Comparison of ENCODE assay signal across 14 cellular contexts in genomic region chr6:2450546-2450945, GRCh38.
DNase-seq lines count a peak whose midpoint lies in the region; ATAC-seq and TF ChIP-seq lines count a peak whose summit lies in the region.
"Had no signal": no experiment of that assay in that cellular context is flagged by ENCODE, and none has a peak within 500 bp of the region (broad histone marks: within the 10 kb centered on the region; RNA-seq: fewer than 3 reads in every experiment).

No MANE protein-coding gene starts in this region.

- H3K4me3 ChIP-seq in Peyer's patch, result no peak overlapping the region
- no peak overlapping the region for H3K4me3 ChIP-seq in hepatocyte
- H3K4me3 ChIP-seq: esophagus muscularis mucosa had no signal

- H3K27me3 ChIP-seq in Peyer's patch (no peaks in the 10 kb centered on the region), hepatocyte (no peaks in the 10 kb centered on the region)
- no peaks in the 10 kb centered on the region for H3K27me3 ChIP-seq in CD4-positive, alpha-beta T cell (ENCODE audit: control insufficient read depth, insufficient read depth, low read length)
- H3K27me3 ChIP-seq: esophagus muscularis mucosa had no signal

- no peak overlapping the region for H3K27ac Mint-ChIP-seq in CD4-positive, alpha-beta T cell
- H3K27ac Mint-ChIP-seq: activated CD4-positive, alpha-beta T cell treated with anti-CD3 and anti-CD28 coated beads, Interleukin-2, amount 10 ng/mL, durations not matched to agents 24 days and 14 days had no signal

- H3K27ac ChIP-seq in Peyer's patch, result no peak overlapping the region
- H3K27ac ChIP-seq in hepatocyte, result no peak overlapping the region
- no peak overlapping the region for H3K27ac ChIP-seq in CD4-positive, alpha-beta T cell (ENCODE audit: low read depth, low read length)
- H3K27ac ChIP-seq: esophagus muscularis mucosa, HL-60 had no signal

- intact Hi-C loops in CD4-positive, alpha-beta T cell (cut with DNase I, micrococcal nuclease), result no loop called here

- H3K79me2 ChIP-seq in hepatocyte, result no peaks in the 10 kb centered on the region

- H3K4me1 Mint-ChIP-seq in CD4-positive, alpha-beta T cell (ENCODE audit: low read depth), result no peaks in the 10 kb centered on the region

- peaks cover 4% of the 10 kb centered on the region for H3K27me3 Mint-ChIP-seq in CD4-positive, alpha-beta T cell

- no peaks in the 10 kb centered on the region for H4K20me1 ChIP-seq in hepatocyte (ENCODE audit: insufficient read depth, poor library complexity, severe bottlenecking)

- peak overlapping the region; percentile 35 for H3K4me2 ChIP-seq in hepatocyte

- POLR2A ChIA-PET in CD4-positive, alpha-beta T cell (lab: Charles Lee), result no interaction called here

- H3K9me2 ChIP-seq in hepatocyte (replicated peaks; ENCODE audit: insufficient read depth), result no peaks in the 10 kb centered on the region

- no peak overlapping the region for H3K4me3 Mint-ChIP-seq in CD4-positive, alpha-beta T cell
- H3K4me3 Mint-ChIP-seq: activated CD4-positive, alpha-beta T cell treated with anti-CD3 and anti-CD28 coated beads, Interleukin-2, amount 10 ng/mL, durations not matched to agents 24 days and 14 days had no signal

- TF ChIP-seq POLR2A in Peyer's patch (IDR thresholded peaks at IDR 0.05), result no peak

- H3K9me3 ChIP-seq in Peyer's patch (no peaks in the 10 kb centered on the region), hepatocyte (ENCODE audit: low read depth) (no peaks in the 10 kb centered on the region)
- no peaks in the 10 kb centered on the region for H3K9me3 ChIP-seq in CD4-positive, alpha-beta T cell (ENCODE audit: control insufficient read depth, low read length)
- H3K9me3 ChIP-seq: esophagus muscularis mucosa had no signal

- CTCF ChIA-PET in CD4-positive, alpha-beta T cell (lab: Charles Lee), result no interaction called here

- WGBS in hepatocyte (ENCODE audit: low lambda C conversion rate, missing lambda C conversion rate), result 55% methylated on average over 12 of the region's 12 CpGs

- H3K36me3 ChIP-seq in Peyer's patch, result no peaks in the 10 kb centered on the region
- H3K36me3 ChIP-seq in hepatocyte (replicated peaks; ENCODE audit: insufficient read depth, low read depth), result no peaks in the 10 kb centered on the region
- H3K36me3 ChIP-seq: esophagus muscularis mucosa had no signal

- no peaks in the 10 kb centered on the region for H3K36me3 Mint-ChIP-seq in CD4-positive, alpha-beta T cell (ENCODE audit: low read depth)

- H3K4me1 ChIP-seq in Peyer's patch (peaks cover 0 to 11% (median 0%) of the 10 kb centered on the region in 4 donors), hepatocyte (ENCODE audit: insufficient read depth) (peaks cover 8% of the 10 kb centered on the region)

- no peak for TF ChIP-seq CTCF in Peyer's patch (IDR thresholded peaks at IDR 0.05)
- TF ChIP-seq CTCF in hepatocyte (IDR thresholded peaks at IDR 0.05; ENCODE audit: poor library complexity), result no peak
- no peak for TF ChIP-seq CTCF in CD4-positive, alpha-beta T cell (IDR thresholded peaks at IDR 0.05)

- H3K9me3 Mint-ChIP-seq in CD4-positive, alpha-beta T cell, result no peaks in the 10 kb centered on the region
- H3K9me3 Mint-ChIP-seq: activated CD4-positive, alpha-beta T cell treated with anti-CD3 and anti-CD28 coated beads, Interleukin-2, amount 10 ng/mL, durations not matched to agents 24 days and 14 days had no signal

- H2AFZ ChIP-seq in hepatocyte, result no peak overlapping the region

- DNase-seq in COLO668 (lab: John Stamatoyannopoulos, UW; ENCODE audit: unreplicated experiment), result peak; percentile 79
- peak; percentile 69 to 91 (median 79) for DNase-seq in NCI-H1417 (lab: John Stamatoyannopoulos, UW)
- peak in 2 of 3 donors; percentile 65 to 76 for DNase-seq in Peyer's patch
- peak; percentile 34 for DNase-seq in hepatocyte (ENCODE audit: low spot score)
- DNase-seq in CD4-positive, alpha-beta T cell, result no peak
- no peak for DNase-seq in NCI-H226
- DNase-seq: activated CD4-positive, alpha-beta T cell treated with anti-CD3 and anti-CD28 coated beads, Interleukin-2, amount 10 ng/mL, durations not matched to agents 24 days and 14 days; amniotic stem cell; H7; stimulated activated CD4-positive, alpha-beta T cell treated with anti-CD3 and anti-CD28 coated beads, Interleukin-12 subunit alpha, Interleukin-12 subunit beta, amount 100 ng/mL, for 4 hours had no signal

- ATAC-seq in GM18873 (IDR thresholded peaks at IDR 0.05; ENCODE audit: low FRiP score, unreplicated experiment), result no peak
- no peak for ATAC-seq in CD4-positive, alpha-beta T cell (ENCODE audit: poor library complexity)
- ATAC-seq in HG02938 (IDR thresholded peaks at IDR 0.05; ENCODE audit: unreplicated experiment), result no peak

Comparison
In these comparisons a context has a peak if more than half of its experiments do, and no peak if none do; other contexts are left out.
1. DNase-seq: peak in COLO668 (single experiment), NCI-H1417 (3 of 3), Peyer's patch (2 of 3) and hepatocyte (single experiment); none in CD4-positive, alpha-beta T cell (0 of 10) and NCI-H226 (single experiment).